17 cellular contexts compared by ENCODE assay signal in genomic region chr10:99853655-99854054, GRCh38.
DNase-seq lines count a peak whose midpoint lies in the region; ATAC-seq and TF ChIP-seq lines count a peak whose summit lies in the region.
"Had no signal": no experiment of that assay in that cellular context is flagged by ENCODE, and none has a peak within 500 bp of the region (broad histone marks: within the 10 kb centered on the region; RNA-seq: fewer than 3 reads in every experiment).

No MANE protein-coding gene starts in this region.

- no peak overlapping the region for H3K4ac ChIP-seq in mesendoderm (ENCODE audit: low read depth, low read length)

- H3K18ac ChIP-seq in mesendoderm (ENCODE audit: low read length): no peak overlapping the region

- H2BK15ac ChIP-seq in mesendoderm (replicated peaks; ENCODE audit: low read depth): no peak overlapping the region

- H3K4me1 Mint-ChIP-seq in GM23338: peaks cover 53% of the 10 kb centered on the region
- H3K4me1 Mint-ChIP-seq: B cell; CD4-positive, CD25-positive, alpha-beta regulatory T cell; CD8-positive, alpha-beta memory T cell had no signal

- H3K9ac ChIP-seq in mesendoderm (ENCODE audit: low read length): no peak overlapping the region
- H3K9ac ChIP-seq: BLaER1 had no signal

- 100% methylated on average over 1 of the region's 3 CpGs for WGBS in mesendoderm (ENCODE audit: extremely low coverage, insufficient coverage, low lambda C conversion rate)

- H3K79me1 ChIP-seq in mesendoderm (ENCODE audit: low read length): no peaks in the 10 kb centered on the region

- no peak overlapping the region for H2BK120ac ChIP-seq in mesendoderm (ENCODE audit: low read depth, low read length)

- no peak overlapping the region for H3K23ac ChIP-seq in mesendoderm (ENCODE audit: low read length)

- H3K27me3 ChIP-seq in GM23338 (ENCODE audit: insufficient read depth) (no peaks in the 10 kb centered on the region), osteoblast (ENCODE audit: insufficient read depth, low read length) (no peaks in the 10 kb centered on the region), mesendoderm (ENCODE audit: insufficient read depth, low read length, poor library complexity) (no peaks in the 10 kb centered on the region)
- H3K27me3 ChIP-seq: BLaER1 had no signal

- peaks cover 5% of the 10 kb centered on the region for H3K9me2 ChIP-seq in GM23338 (ENCODE audit: insufficient read depth)

- H3K4me3 Mint-ChIP-seq in GM23338: no peak overlapping the region
- H3K4me3 Mint-ChIP-seq: B cell; CD4-positive, CD25-positive, alpha-beta regulatory T cell; CD8-positive, alpha-beta memory T cell had no signal

- 0 out of 2 replicates have a peak overlapping the region, but pooled peaks have one; percentile 35 for H3K27ac ChIP-seq in GM23338 (ENCODE audit: low read depth)
- peak overlapping the region; percentile 16; the same call in 1 of the 2 replicates for H3K27ac ChIP-seq in VCaP
- H3K27ac ChIP-seq in osteoblast (ENCODE audit: low read depth, low read length): no peak overlapping the region
- no peak overlapping the region for H3K27ac ChIP-seq in mesendoderm (ENCODE audit: low read depth, low read length)
- H3K27ac ChIP-seq: BLaER1, C4-2B had no signal

- H3K4me3 ChIP-seq in GM23338 (no peak overlapping the region), osteoblast (ENCODE audit: insufficient read depth, low read length) (no peak overlapping the region), mesendoderm (ENCODE audit: low read length) (no peak overlapping the region)
- H3K4me3 ChIP-seq: BLaER1 had no signal

- no peak overlapping the region for H2AK5ac ChIP-seq in mesendoderm (ENCODE audit: low read length)

- H3K27ac Mint-ChIP-seq in GM23338: no peak overlapping the region
- H3K27ac Mint-ChIP-seq: B cell; CD4-positive, CD25-positive, alpha-beta regulatory T cell; CD8-positive, alpha-beta memory T cell had no signal

- H4K5ac ChIP-seq in mesendoderm (ENCODE audit: low read length): no peak overlapping the region

- H3K36me3 ChIP-seq in GM23338 (ENCODE audit: insufficient read depth) (no peaks in the 10 kb centered on the region), osteoblast (ENCODE audit: insufficient read depth, low read length) (no peaks in the 10 kb centered on the region), mesendoderm (ENCODE audit: control insufficient read depth, insufficient read depth, low read length) (no peaks in the 10 kb centered on the region)
- H3K36me3 ChIP-seq: BLaER1 had no signal

- no peaks in the 10 kb centered on the region; the same call in 2 of the 3 replicates for H3K36me3 Mint-ChIP-seq in GM23338 (ENCODE audit: low read depth)

- peaks cover 4% of the 10 kb centered on the region; the same call in 1 of the 2 replicates for H3F3A ChIP-seq in GM23338 (replicated peaks; ENCODE audit: low read depth)

- TF ChIP-seq CTCF in GM23338 (conservative IDR thresholded peaks at IDR 0.05; ENCODE audit: low read depth in 2 of 2) (no peak), VCaP (conservative IDR thresholded peaks at IDR 0.05) (no peak), osteoblast (IDR thresholded peaks at IDR 0.05; ENCODE audit: extremely low read depth, low read depth, low read length) (no peak)

- no peaks in the 10 kb centered on the region for H3K9me3 Mint-ChIP-seq in GM23338
- H3K9me3 Mint-ChIP-seq: CD8-positive, alpha-beta memory T cell had no signal

- no peaks in the 10 kb centered on the region for H3K9me3 ChIP-seq in osteoblast (ENCODE audit: low read depth, low read length)
- H3K9me3 ChIP-seq: BLaER1 had no signal

- no peak overlapping the region for H2BK5ac ChIP-seq in mesendoderm (ENCODE audit: low read length)

- H4K8ac ChIP-seq in mesendoderm (ENCODE audit: low read depth, low read length): no peak overlapping the region

- no peak overlapping the region for H3K56ac ChIP-seq in mesendoderm (ENCODE audit: low read length)

- DNase-seq in GM23338 (ENCODE audit: low spot score) (no peak), osteoblast (ENCODE audit: insufficient read length, low spot score, missing footprints) (no peak), mesendoderm (no peak), GM03348 (ENCODE audit: low spot score) (no peak), NCI-H2171 (lab: John Stamatoyannopoulos, UW) (no peak)
- DNase-seq: CD4-positive, CD25-positive, alpha-beta regulatory T cell; CD8-positive, alpha-beta memory T cell; DMS 273 treated with DMSO at 0.1 percent for 48 hours; DMS79; EL; GDM1; H7; HCEC 1CT had no signal

- H3K79me2 ChIP-seq in GM23338 (replicated peaks; ENCODE audit: insufficient read depth) (no peaks in the 10 kb centered on the region), osteoblast (ENCODE audit: insufficient read depth, low read length) (no peaks in the 10 kb centered on the region), mesendoderm (ENCODE audit: control insufficient read depth, insufficient read depth, low read length) (no peaks in the 10 kb centered on the region)

- peaks cover 38% of the 10 kb centered on the region for H3K4me1 ChIP-seq in GM23338 (ENCODE audit: insufficient read depth)
- no peaks in the 10 kb centered on the region for H3K4me1 ChIP-seq in osteoblast (ENCODE audit: insufficient read depth, low read length)
- H3K4me1 ChIP-seq in mesendoderm (ENCODE audit: control insufficient read depth, low read depth, low read length): no peaks in the 10 kb centered on the region
- H3K4me1 ChIP-seq: BLaER1 had no signal

- H2AFZ ChIP-seq in GM23338 (no peak overlapping the region), osteoblast (ENCODE audit: low read length) (no peak overlapping the region)

- no peak for ATAC-seq in GM23338

- H3K4me2 ChIP-seq in GM23338 (no peak overlapping the region; the same call in 1 of the 2 replicates), osteoblast (ENCODE audit: insufficient read depth, low read length) (peak overlapping the region; percentile 34), mesendoderm (ENCODE audit: low read length) (no peak overlapping the region)
- H3K4me2 ChIP-seq: BLaER1 had no signal

- no peaks in the 10 kb centered on the region for H4K20me1 ChIP-seq in GM23338 (replicated peaks; ENCODE audit: insufficient read depth)
- H4K20me1 ChIP-seq in osteoblast (ENCODE audit: insufficient read depth, low read length): no peaks in the 10 kb centered on the region
- H4K20me1 ChIP-seq: BLaER1 had no signal

- H3K27me3 Mint-ChIP-seq in GM23338 (ENCODE audit: insufficient read depth, low read depth, poor library complexity): peaks cover 5% of the 10 kb centered on the region
- H3K27me3 Mint-ChIP-seq: B cell had no signal

TF ChIP-seq in GM23338, 12 proteins besides CTCF, POLR2A, EP300 and RAD21 (continues in another document):
- TF ChIP-seq EZH2phosphoT487 (IDR thresholded peaks at IDR 0.05; ENCODE audit: unreplicated experiment): no peak
- TF ChIP-seq POLR2AphosphoS5 (IDR thresholded peaks at IDR 0.05; ENCODE audit: low read depth): no peak
- no peak for TF ChIP-seq ZNF331 (CRISPR knock-in tag; IDR thresholded peaks at IDR 0.05; ENCODE audit: low read depth)
- no peak for TF ChIP-seq NANOG (IDR thresholded peaks at IDR 0.05; ENCODE audit: borderline replicate concordance)
- TF ChIP-seq JUNB (IDR thresholded peaks at IDR 0.05; ENCODE audit: unreplicated experiment): no peak
- no peak for TF ChIP-seq CREB1 (CRISPR knock-in tag; IDR thresholded peaks at IDR 0.05; ENCODE audit: low read depth)

Comparison
In these comparisons a context has a peak if more than half of its experiments do, and no peak if none do; other contexts are left out.
1. H3K27ac ChIP-seq: peak in GM23338 (single experiment) and VCaP (single experiment); none in osteoblast (single experiment) and mesendoderm (single experiment).